8 cellular contexts compared by ENCODE assay signal in genomic region chr1:184664042-184664659, GRCh38.
DNase-seq lines count a peak whose midpoint lies in the region; ATAC-seq and TF ChIP-seq lines count a peak whose summit lies in the region.

No MANE protein-coding gene starts in this region.

- intact Hi-C loops in activated naive CD4-positive, alpha-beta T cell treated with anti-CD3 and anti-CD28 coated beads for 36 hours (cut with micrococcal nuclease): loop anchor here (1.0 to 5.0 kb wide), 2 partner anchors 422 to 589 kb away; no protein-coding TSS in a partner anchor

- H3K36me3 Mint-ChIP-seq in activated naive CD4-positive, alpha-beta T cell treated with anti-CD3 and anti-CD28 coated beads for 36 hours (ENCODE audit: low read depth): no peaks in the 10 kb centered on the region

- ATAC-seq in HG03378 (IDR thresholded peaks at IDR 0.05; ENCODE audit: unreplicated experiment): no peak

- TF ChIP-seq CTCF in coronary artery (IDR thresholded peaks at IDR 0.05): peak; percentile 83

- H3K27ac ChIP-seq in coronary artery: no peak overlapping the region

- peak; percentile 61 for DNase-seq in activated naive CD4-positive, alpha-beta T cell treated with anti-CD3 and anti-CD28 coated beads for 36 hours
- DNase-seq in activated naive CD4-positive, alpha-beta T cell treated with anti-CD3 and anti-CD28 coated beads, Interleukin-2, amount 50 U/mL, for 16 hours: no peak
- DNase-seq in HT1080 (ENCODE audit: low read depth) (peak; percentile 50), T-helper 1 cell (peak in 3 of 5 donors; percentile 8 to 36 (median 9)), coronary artery (ENCODE audit: low spot score) (no peak), kidney tubule cell (ENCODE audit: low spot score) (peak; percentile 54)
- peak; percentile 5 to 48 (median 15) for DNase-seq in stimulated activated CD4-positive, alpha-beta T cell treated with anti-CD3 and anti-CD28 coated beads, Interleukin-12 subunit alpha, Interleukin-12 subunit beta, amount 100 ng/mL, for 48 hours (ENCODE audit: low read depth in 2 of 3, low spot score in 1 of 3)

- H3K27me3 Mint-ChIP-seq in activated naive CD4-positive, alpha-beta T cell treated with anti-CD3 and anti-CD28 coated beads for 36 hours (ENCODE audit: low read depth): peaks cover 20% of the 10 kb centered on the region

- peaks cover 1% of the 10 kb centered on the region for H3K4me1 Mint-ChIP-seq in activated naive CD4-positive, alpha-beta T cell treated with anti-CD3 and anti-CD28 coated beads for 36 hours (ENCODE audit: low read depth)

- no peak overlapping the region for H3K4me3 Mint-ChIP-seq in activated naive CD4-positive, alpha-beta T cell treated with anti-CD3 and anti-CD28 coated beads for 36 hours

- H3K9me3 Mint-ChIP-seq in activated naive CD4-positive, alpha-beta T cell treated with anti-CD3 and anti-CD28 coated beads for 36 hours: no peaks in the 10 kb centered on the region

- no peak overlapping the region for H3K27ac Mint-ChIP-seq in activated naive CD4-positive, alpha-beta T cell treated with anti-CD3 and anti-CD28 coated beads for 36 hours

- CTCF ChIA-PET in activated naive CD4-positive, alpha-beta T cell treated with anti-CD3 and anti-CD28 coated beads for 36 hours (lab: Charles Lee): interaction anchor here (0.5 to 1.9 kb wide), 16 partner anchors 9 to 500 kb away, joined by 3 to 7 read pairs (median 3); no protein-coding TSS in a partner anchor

- H3K4me3 ChIP-seq in coronary artery: peak overlapping the region; percentile 62

Comparison
In these comparisons a context has a peak if more than half of its experiments do, and no peak if none do; other contexts are left out.
1. DNase-seq: peak in activated naive CD4-positive, alpha-beta T cell treated with anti-CD3 and anti-CD28 coated beads for 36 hours (single experiment), HT1080 (single experiment), T-helper 1 cell (3 of 5), kidney tubule cell (single experiment) and stimulated activated CD4-positive, alpha-beta T cell treated with anti-CD3 and anti-CD28 coated beads, Interleukin-12 subunit alpha, Interleukin-12 subunit beta, amount 100 ng/mL, for 48 hours (3 of 3); none in activated naive CD4-positive, alpha-beta T cell treated with anti-CD3 and anti-CD28 coated beads, Interleukin-2, amount 50 U/mL, for 16 hours (single experiment) and coronary artery (single experiment).